Comparison of ENCODE assay signal across 8 cellular contexts in genomic region chr11:119673389-119674336, GRCh38. TPM values are rescaled to one million over a fixed set of nuclear protein-coding genes. Genes with fewer than 3 reads are reported as not detected.
DNase-seq lines count a peak whose midpoint lies in the region; ATAC-seq and TF ChIP-seq lines count a peak whose summit lies in the region.

No MANE protein-coding gene starts in this region.

- no peak overlapping the region for H3K4me3 Mint-ChIP-seq in activated naive CD8-positive, alpha-beta T cell treated with anti-CD3 and anti-CD28 coated beads, Interleukin-2, amount 10 ng/mL, durations not matched to agents 7 days and 5 days

- peak; percentile 81 for ATAC-seq in GM18505 (IDR thresholded peaks at IDR 0.05; ENCODE audit: unreplicated experiment)
- ATAC-seq in GM21515 (IDR thresholded peaks at IDR 0.05; ENCODE audit: unreplicated experiment), result peak; percentile 88
- peak; percentile 80 for ATAC-seq in activated naive CD8-positive, alpha-beta T cell treated with anti-CD3 and anti-CD28 coated beads, Interleukin-2, amount 10 ng/mL, durations not matched to agents 7 days and 5 days (ENCODE audit: low read depth)

- H3K27me3 Mint-ChIP-seq in activated naive CD8-positive, alpha-beta T cell treated with anti-CD3 and anti-CD28 coated beads, Interleukin-2, amount 10 ng/mL, durations not matched to agents 7 days and 5 days, result peaks cover 8% of the 10 kb centered on the region

- peak overlapping the region; percentile 40 for H3K27ac Mint-ChIP-seq in activated naive CD8-positive, alpha-beta T cell treated with anti-CD3 and anti-CD28 coated beads, Interleukin-2, amount 10 ng/mL, durations not matched to agents 7 days and 5 days

- POLR2A ChIA-PET in activated naive CD8-positive, alpha-beta T cell treated with anti-CD3 and anti-CD28 coated beads, Interleukin-2, amount 10 ng/mL, durations not matched to agents 7 days and 5 days (lab: Charles Lee), result interaction anchor here (2.0 kb wide), 1 partner anchor 56 kb away, joined by 8 read pairs; the partner anchor contains the start of gene NECTIN1

- H3K4me1 Mint-ChIP-seq in activated naive CD8-positive, alpha-beta T cell treated with anti-CD3 and anti-CD28 coated beads, Interleukin-2, amount 10 ng/mL, durations not matched to agents 7 days and 5 days, result peaks cover 11% of the 10 kb centered on the region

- DNase-seq in KBM-7 (peak; percentile 69), cerebellar cortex (ENCODE audit: low spot score) (no peak), NCI-H1048 (lab: John Stamatoyannopoulos, UW) (no peak), AG20443 (ENCODE audit: low spot score) (no peak)
- peak; percentile 50 for DNase-seq in activated naive CD8-positive, alpha-beta T cell treated with anti-CD3 and anti-CD28 coated beads, Interleukin-2, amount 10 ng/mL, durations not matched to agents 7 days and 5 days
- peak; percentile 18 to 24 for DNase-seq in stimulated activated CD4-positive, alpha-beta T cell treated with anti-CD3 and anti-CD28 coated beads, Interleukin-4, amount 100 ng/mL, for 4 hours

- in situ Hi-C loops in KBM-7 (cut with MboI; ENCODE audit: low pct_unique_long_range_greater_than_20kb, low sequenced_read_pairs), result no loop called here

- no peaks in the 10 kb centered on the region for H3K36me3 Mint-ChIP-seq in activated naive CD8-positive, alpha-beta T cell treated with anti-CD3 and anti-CD28 coated beads, Interleukin-2, amount 10 ng/mL, durations not matched to agents 7 days and 5 days

- TF ChIP-seq POLR2A in GM18505 (IDR thresholded peaks at IDR 0.05; ENCODE audit: borderline replicate concordance, extremely low read depth, insufficient read depth, insufficient read length), result no peak

- H3K9me3 Mint-ChIP-seq in activated naive CD8-positive, alpha-beta T cell treated with anti-CD3 and anti-CD28 coated beads, Interleukin-2, amount 10 ng/mL, durations not matched to agents 7 days and 5 days, result no peaks in the 10 kb centered on the region

RNA-seq across cellular contexts. Expression of gene NECTIN1, which starts 55.3 kb away (rescaled TPM):
- 1 to 10 TPM; 1.5 TPM for total RNA-seq in activated naive CD8-positive, alpha-beta T cell treated with anti-CD3 and anti-CD28 coated beads, Interleukin-2, amount 10 ng/mL, durations not matched to agents 7 days and 5 days

Comparison
In these comparisons a context has a peak if more than half of its experiments do, and no peak if none do; other contexts are left out.
1. DNase-seq: peak in KBM-7 (single experiment), activated naive CD8-positive, alpha-beta T cell treated with anti-CD3 and anti-CD28 coated beads, Interleukin-2, amount 10 ng/mL, durations not matched to agents 7 days and 5 days (single experiment) and stimulated activated CD4-positive, alpha-beta T cell treated with anti-CD3 and anti-CD28 coated beads, Interleukin-4, amount 100 ng/mL, for 4 hours (2 of 2); none in cerebellar cortex (single experiment), NCI-H1048 (single experiment) and AG20443 (single experiment).
2. Peak in every context shown above with its lines, with median percentiles within 50 percentile points of each other: ATAC-seq.